In genomic region chr14:105093426-105094192, GRCh38 we compare ENCODE assay signal across 1 cellular context.
TF ChIP-seq lines count a peak whose summit lies in the region.

No MANE protein-coding gene starts in this region.

TF ChIP-seq in GM12878, 131 proteins besides CTCF, POLR2A, EP300 and RAD21 (continued from another document):
- TF ChIP-seq BCLAF1 (IDR thresholded peaks at IDR 0.05) (no peak), SKIL (IDR thresholded peaks at IDR 0.05; ENCODE audit: low read depth, poor library complexity, severe bottlenecking) (no peak)
